Comparison of ENCODE assay signal across 19 cellular contexts in genomic region chr16:88938119-88938932, GRCh38. TPM values are rescaled to one million over a fixed set of nuclear protein-coding genes. Genes with fewer than 3 reads are reported as not detected.
DNase-seq lines count a peak whose midpoint lies in the region; ATAC-seq and TF ChIP-seq lines count a peak whose summit lies in the region.
"Had no signal": no experiment of that assay in that cellular context is flagged by ENCODE, and none has a peak within 500 bp of the region (broad histone marks: within the 10 kb centered on the region; RNA-seq: fewer than 3 reads in every experiment).

No MANE protein-coding gene starts in this region.

- H3K27me3 ChIP-seq in DOHH2 (ENCODE audit: control insufficient read depth, low read length) (no peaks in the 10 kb centered on the region), OCI-LY1 (ENCODE audit: insufficient read depth, low read length) (peaks cover 7% of the 10 kb centered on the region; the same call in 1 of the 2 replicates), gastrocnemius medialis (peaks cover 7 to 28% (median 25%) of the 10 kb centered on the region in 3 donors)
- H3K27me3 ChIP-seq: testis had no signal

- no peak overlapping the region for H2AFZ ChIP-seq in OCI-LY1 (ENCODE audit: low read length)

- no peak for DNase-seq in glutamatergic neuron
- no peak for DNase-seq in gastrocnemius medialis
- DNase-seq in NCI-H128 (lab: John Stamatoyannopoulos, UW; ENCODE audit: unreplicated experiment) = no peak
- no peak for DNase-seq in T-helper 2 cell
- DNase-seq in HPDE6-E6E7 (ENCODE audit: extremely low spot score) = no peak
- no peak for DNase-seq in SKM-1 (lab: John Stamatoyannopoulos, UW; ENCODE audit: unreplicated experiment)
- DNase-seq: activated CD4-positive, alpha-beta T cell treated with anti-CD3 and anti-CD28 coated beads, Interleukin-2, amount 10 ng/mL, durations not matched to agents 24 days and 14 days; activated naive CD4-positive, alpha-beta T cell treated with anti-CD3 and anti-CD28 coated beads for 36 hours; Calu3; dermis blood vessel endothelial cell; islet precursor cell; mucosa of descending colon; NCI-H1092; PC-3; testis had no signal

- in situ Hi-C loops in gastrocnemius medialis (cut with MboI; ENCODE audit: low sequenced_read_pairs in 4 of 4) = no loop called here

- TF ChIP-seq CTCF in DOHH2 (IDR thresholded peaks at IDR 0.05; ENCODE audit: low read depth, low read length, poor library complexity, severe bottlenecking) (no peak), OCI-LY1 (IDR thresholded peaks at IDR 0.05; ENCODE audit: low read length) (no peak), glutamatergic neuron (IDR thresholded peaks at IDR 0.05; ENCODE audit: partially characterized antibody, unreplicated experiment) (no peak), gastrocnemius medialis (IDR thresholded peaks at IDR 0.05 in 4 of 5, conservative IDR thresholded peaks at IDR 0.05 in 1 of 5) (no peak)

- peak overlapping the region; percentile 94 for H3K4me3 Mint-ChIP-seq in glutamatergic neuron (ENCODE audit: unreplicated experiment)
- H3K4me3 Mint-ChIP-seq: activated CD4-positive, alpha-beta T cell treated with anti-CD3 and anti-CD28 coated beads, Interleukin-2, amount 10 ng/mL, durations not matched to agents 24 days and 14 days; activated naive CD4-positive, alpha-beta T cell treated with anti-CD3 and anti-CD28 coated beads for 36 hours had no signal

- H3K36me3 ChIP-seq in DOHH2 (ENCODE audit: control insufficient read depth, low read length) = peaks cover 60% of the 10 kb centered on the region
- H3K36me3 ChIP-seq in OCI-LY1 (ENCODE audit: insufficient read depth, low read length) = peaks cover 12% of the 10 kb centered on the region
- H3K36me3 ChIP-seq in gastrocnemius medialis = no peaks in the 10 kb centered on the region
- H3K36me3 ChIP-seq: SJSA1 had no signal

- H3K9me2 ChIP-seq in DOHH2 (replicated peaks; ENCODE audit: control insufficient read depth, low read length) = no peaks in the 10 kb centered on the region
- H3K9me2 ChIP-seq in OCI-LY1 (ENCODE audit: low read depth, low read length) = no peaks in the 10 kb centered on the region

- H3F3A ChIP-seq in DOHH2 (ENCODE audit: control insufficient read depth, insufficient read depth) = no peaks in the 10 kb centered on the region
- H3F3A ChIP-seq in OCI-LY1 (ENCODE audit: insufficient read depth, low read length) = no peaks in the 10 kb centered on the region

- ATAC-seq in gastrocnemius medialis = no peak
- ATAC-seq: mucosa of descending colon, PC-3 had no signal

- H3K27ac ChIP-seq in DOHH2 (ENCODE audit: low read depth, low read length) (no peak overlapping the region), OCI-LY1 (ENCODE audit: low read depth, low read length, poor library complexity, severe bottlenecking) (no peak overlapping the region), gastrocnemius medialis (peak overlapping the region; percentile 63 to 81 (median 77))
- H3K27ac ChIP-seq: epithelial cell of prostate, SJSA1, testis had no signal

- peaks cover 29% of the 10 kb centered on the region for H4K20me1 ChIP-seq in DOHH2 (ENCODE audit: control insufficient read depth, insufficient read depth, low read depth, low read length)
- no peaks in the 10 kb centered on the region for H4K20me1 ChIP-seq in OCI-LY1 (ENCODE audit: insufficient read depth, low read length)

- peaks cover 22% of the 10 kb centered on the region for H3K4me1 Mint-ChIP-seq in glutamatergic neuron (ENCODE audit: low read depth, unreplicated experiment)
- H3K4me1 Mint-ChIP-seq: activated CD4-positive, alpha-beta T cell treated with anti-CD3 and anti-CD28 coated beads, Interleukin-2, amount 10 ng/mL, durations not matched to agents 24 days and 14 days had no signal

- peaks cover 58% of the 10 kb centered on the region for H3K4me1 ChIP-seq in DOHH2 (ENCODE audit: control insufficient read depth, low read length)
- H3K4me1 ChIP-seq in OCI-LY1 (ENCODE audit: insufficient read depth, low read length, severe bottlenecking) = peaks cover 45% of the 10 kb centered on the region
- H3K4me1 ChIP-seq in gastrocnemius medialis = peaks cover 24 to 29% of the 10 kb centered on the region in 2 donors
- H3K4me1 ChIP-seq: SJSA1 had no signal

- H3K9me3 Mint-ChIP-seq in glutamatergic neuron (ENCODE audit: unreplicated experiment) = peaks cover 11% of the 10 kb centered on the region
- H3K9me3 Mint-ChIP-seq: activated CD4-positive, alpha-beta T cell treated with anti-CD3 and anti-CD28 coated beads, Interleukin-2, amount 10 ng/mL, durations not matched to agents 24 days and 14 days; activated naive CD4-positive, alpha-beta T cell treated with anti-CD3 and anti-CD28 coated beads for 36 hours had no signal

- H3K79me2 ChIP-seq in DOHH2 (ENCODE audit: control insufficient read depth, low read length) = peaks cover 75% of the 10 kb centered on the region
- no peaks in the 10 kb centered on the region for H3K79me2 ChIP-seq in OCI-LY1 (ENCODE audit: insufficient read depth, low read length)

- intact Hi-C loops in gastrocnemius medialis (cut with DNase I; ENCODE audit: low total_unique reads) = no loop called here

- H3K27me3 Mint-ChIP-seq in glutamatergic neuron (ENCODE audit: unreplicated experiment) = peaks cover 10% of the 10 kb centered on the region

- peak overlapping the region; percentile 78 for H3K4me3 ChIP-seq in DOHH2 (ENCODE audit: low read length)
- no peak overlapping the region for H3K4me3 ChIP-seq in OCI-LY1 (ENCODE audit: low read depth, low read length, poor library complexity, severe bottlenecking)
- H3K4me3 ChIP-seq in gastrocnemius medialis = peak overlapping the region; percentile 59 to 65 (median 63)
- H3K4me3 ChIP-seq: mucosa of descending colon, SJSA1, testis had no signal

- H3K4me2 ChIP-seq in DOHH2 (ENCODE audit: low read length) = peak overlapping the region; percentile 74
- peak overlapping the region; percentile 65; the same call in 1 of the 2 replicates for H3K4me2 ChIP-seq in OCI-LY1 (ENCODE audit: low read length)

- H3K9ac ChIP-seq in OCI-LY1 (ENCODE audit: low read length) = no peak overlapping the region

- TF ChIP-seq POLR2A in gastrocnemius medialis (IDR thresholded peaks at IDR 0.05) = no peak

- H3K9me3 ChIP-seq in DOHH2 (ENCODE audit: control insufficient read depth, insufficient read depth, low read length) (no peaks in the 10 kb centered on the region), OCI-LY1 (ENCODE audit: low read length) (no peaks in the 10 kb centered on the region), gastrocnemius medialis (no peaks in the 10 kb centered on the region)
- H3K9me3 ChIP-seq: mucosa of descending colon, SJSA1, testis had no signal

- no peak overlapping the region for H3K27ac Mint-ChIP-seq in glutamatergic neuron (ENCODE audit: unreplicated experiment)
- H3K27ac Mint-ChIP-seq: activated CD4-positive, alpha-beta T cell treated with anti-CD3 and anti-CD28 coated beads, Interleukin-2, amount 10 ng/mL, durations not matched to agents 24 days and 14 days; activated naive CD4-positive, alpha-beta T cell treated with anti-CD3 and anti-CD28 coated beads for 36 hours had no signal

- no peaks in the 10 kb centered on the region for H3K36me3 Mint-ChIP-seq in glutamatergic neuron (ENCODE audit: unreplicated experiment)

RNA-seq across cellular contexts. Expression of gene CBFA2T3, which starts 38.7 kb away (rescaled TPM):
- 126 TPM for total RNA-seq in glutamatergic neuron (ENCODE audit: unreplicated experiment)
- 1 to 10 TPM in 3 of 4 donors, under 1 TPM in 1; 0.95 to 7.3 (median 3.3) TPM for total RNA-seq in gastrocnemius medialis
- total RNA-seq: activated CD4-positive, alpha-beta T cell treated with anti-CD3 and anti-CD28 coated beads, Interleukin-2, amount 10 ng/mL, durations not matched to agents 24 days and 14 days; activated naive CD4-positive, alpha-beta T cell treated with anti-CD3 and anti-CD28 coated beads for 36 hours; Calu3; dermis blood vessel endothelial cell; PC-3; SJSA1 had no signal

Comparison
In these comparisons a context has a peak if more than half of its experiments do, and no peak if none do; other contexts are left out.
1. H3K27ac ChIP-seq: peak in gastrocnemius medialis (4 of 4); none in DOHH2 (single experiment) and OCI-LY1 (single experiment).
2. RNA of gene CBFA2T3, which starts 38.7 kb away (total RNA-seq): 126 TPM in glutamatergic neuron (single experiment); 0.95 to 7.3 TPM in gastrocnemius medialis; every median in the first group is over 10 times any median in the second.